In the genomic region with DNA sequence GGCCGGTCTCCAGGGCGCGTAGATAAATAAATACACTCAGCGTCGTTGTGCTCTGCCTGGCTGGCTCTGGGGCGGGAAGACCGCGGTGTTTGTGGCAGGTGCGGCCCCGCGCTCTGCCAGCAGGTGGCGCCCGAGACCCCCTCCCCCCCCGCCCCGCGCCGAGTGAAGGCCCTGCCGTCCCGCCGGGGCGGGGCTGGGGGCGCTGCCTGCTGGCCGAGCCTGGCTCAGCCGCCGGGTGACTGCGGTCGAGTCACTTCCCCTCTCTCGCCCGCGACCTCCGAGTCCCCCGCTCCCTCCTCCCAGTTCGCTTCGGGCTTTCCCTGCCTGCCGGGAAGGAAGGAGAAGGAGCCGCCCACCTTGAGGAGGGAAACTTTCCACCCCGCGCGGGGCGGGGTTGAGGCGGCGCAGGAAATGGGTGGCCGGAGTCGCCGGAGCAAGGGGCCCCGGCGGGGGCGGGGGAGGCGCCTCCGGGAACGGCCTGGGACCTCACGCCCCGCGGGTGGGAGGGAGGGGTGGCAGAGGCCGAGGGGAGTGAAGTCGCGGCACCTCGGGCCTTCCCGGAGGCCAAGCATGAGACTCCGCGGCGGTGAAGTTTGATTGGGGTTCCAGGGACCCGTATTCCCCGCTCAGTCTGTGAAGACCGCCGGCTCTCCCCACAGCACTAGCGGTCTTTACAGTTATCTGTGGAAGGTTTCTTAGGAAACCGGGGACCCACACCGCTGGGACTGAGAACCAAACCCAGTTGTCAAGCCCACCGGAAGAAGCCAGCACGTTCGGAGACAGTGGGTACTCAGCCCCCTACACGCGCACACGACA, we compare ENCODE assay signal across 1 cellular context.
TF ChIP-seq lines count a peak whose summit lies in the region.

No MANE protein-coding gene starts in this region.

TF ChIP-seq in GM12878, 131 proteins besides CTCF, POLR2A, EP300 and RAD21 (continues in another document):
- TF ChIP-seq PAX8 (IDR thresholded peaks at IDR 0.05) = no peak
- TF ChIP-seq, protein P1, sequence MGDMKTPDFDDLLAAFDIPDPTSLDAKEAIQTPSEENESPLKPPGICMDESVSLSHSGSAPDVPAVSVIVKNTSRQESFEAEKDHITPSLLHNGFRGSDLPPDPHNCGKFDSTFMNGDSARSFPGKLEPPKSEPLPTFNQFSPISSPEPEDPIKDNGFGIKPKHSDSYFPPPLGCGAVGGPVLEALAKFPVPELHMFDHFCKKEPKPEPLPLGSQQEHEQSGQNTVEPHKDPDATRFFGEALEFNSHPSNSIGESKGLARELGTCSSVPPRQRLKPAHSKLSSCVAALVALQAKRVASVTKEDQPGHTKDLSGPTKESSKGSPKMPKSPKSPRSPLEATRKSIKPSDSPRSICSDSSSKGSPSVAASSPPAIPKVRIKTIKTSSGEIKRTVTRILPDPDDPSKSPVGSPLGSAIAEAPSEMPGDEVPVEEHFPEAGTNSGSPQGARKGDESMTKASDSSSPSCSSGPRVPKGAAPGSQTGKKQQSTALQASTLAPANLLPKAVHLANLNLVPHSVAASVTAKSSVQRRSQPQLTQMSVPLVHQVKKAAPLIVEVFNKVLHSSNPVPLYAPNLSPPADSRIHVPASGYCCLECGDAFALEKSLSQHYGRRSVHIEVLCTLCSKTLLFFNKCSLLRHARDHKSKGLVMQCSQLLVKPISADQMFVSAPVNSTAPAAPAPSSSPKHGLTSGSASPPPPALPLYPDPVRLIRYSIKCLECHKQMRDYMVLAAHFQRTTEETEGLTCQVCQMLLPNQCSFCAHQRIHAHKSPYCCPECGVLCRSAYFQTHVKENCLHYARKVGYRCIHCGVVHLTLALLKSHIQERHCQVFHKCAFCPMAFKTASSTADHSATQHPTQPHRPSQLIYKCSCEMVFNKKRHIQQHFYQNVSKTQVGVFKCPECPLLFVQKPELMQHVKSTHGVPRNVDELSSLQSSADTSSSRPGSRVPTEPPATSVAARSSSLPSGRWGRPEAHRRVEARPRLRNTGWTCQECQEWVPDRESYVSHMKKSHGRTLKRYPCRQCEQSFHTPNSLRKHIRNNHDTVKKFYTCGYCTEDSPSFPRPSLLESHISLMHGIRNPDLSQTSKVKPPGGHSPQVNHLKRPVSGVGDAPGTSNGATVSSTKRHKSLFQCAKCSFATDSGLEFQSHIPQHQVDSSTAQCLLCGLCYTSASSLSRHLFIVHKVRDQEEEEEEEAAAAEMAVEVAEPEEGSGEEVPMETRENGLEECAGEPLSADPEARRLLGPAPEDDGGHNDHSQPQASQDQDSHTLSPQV (IDR thresholded peaks at IDR 0.05) = peak; percentile 80; the same call in 1 of the 2 replicates
- no peak; the same call in 1 of the 2 replicates for TF ChIP-seq ZNF207 (IDR thresholded peaks at IDR 0.05; ENCODE audit: borderline replicate concordance)
- TF ChIP-seq SUPT20H (IDR thresholded peaks at IDR 0.05; ENCODE audit: borderline replicate concordance, control insufficient read depth, low read depth, low read length) = no peak
- TF ChIP-seq, protein P2, sequence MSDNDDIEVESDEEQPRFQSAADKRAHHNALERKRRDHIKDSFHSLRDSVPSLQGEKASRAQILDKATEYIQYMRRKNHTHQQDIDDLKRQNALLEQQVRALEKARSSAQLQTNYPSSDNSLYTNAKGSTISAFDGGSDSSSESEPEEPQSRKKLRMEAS (IDR thresholded peaks at IDR 0.05; ENCODE audit: low read depth, low read length) = peak; percentile 34; the same call in 1 of the 2 replicates
- TF ChIP-seq JUND (IDR thresholded peaks at IDR 0.05; ENCODE audit: low read depth, low read length) = no peak
- no peak for TF ChIP-seq ZNF622 (IDR thresholded peaks at IDR 0.05)
- TF ChIP-seq TCF12 (IDR thresholded peaks at IDR 0.05; ENCODE audit: low read depth, low read length) = 0 out of 2 replicates have a peak, but pooled peaks have one; percentile 67
- TF ChIP-seq TBL1XR1 (IDR thresholded peaks at IDR 0.05; ENCODE audit: low read depth, low read length) = peak; percentile 69
- TF ChIP-seq BHLHE40 (IDR thresholded peaks at IDR 0.05; ENCODE audit: borderline replicate concordance in 1 of 2, low read depth in 2 of 2, low read length in 1 of 2) = peak; percentile 80 to 92
- no peak for TF ChIP-seq CHD1 (IDR thresholded peaks at IDR 0.05; ENCODE audit: low read depth, low read length)
- no peak for TF ChIP-seq HDAC6 (IDR thresholded peaks at IDR 0.05; ENCODE audit: unreplicated experiment)
- 0 out of 2 replicates have a peak, but pooled peaks have one; percentile 35 for TF ChIP-seq ZBED1 (IDR thresholded peaks at IDR 0.05; ENCODE audit: borderline replicate concordance)
- no peak for TF ChIP-seq ASH2L (IDR thresholded peaks at IDR 0.05; ENCODE audit: borderline replicate concordance, low read depth)
- peak; percentile 75; the same call in 1 of the 2 replicates for TF ChIP-seq ZNF24 (IDR thresholded peaks at IDR 0.05)
- TF ChIP-seq JUNB (IDR thresholded peaks at IDR 0.05) = no peak
- TF ChIP-seq, protein P3, sequence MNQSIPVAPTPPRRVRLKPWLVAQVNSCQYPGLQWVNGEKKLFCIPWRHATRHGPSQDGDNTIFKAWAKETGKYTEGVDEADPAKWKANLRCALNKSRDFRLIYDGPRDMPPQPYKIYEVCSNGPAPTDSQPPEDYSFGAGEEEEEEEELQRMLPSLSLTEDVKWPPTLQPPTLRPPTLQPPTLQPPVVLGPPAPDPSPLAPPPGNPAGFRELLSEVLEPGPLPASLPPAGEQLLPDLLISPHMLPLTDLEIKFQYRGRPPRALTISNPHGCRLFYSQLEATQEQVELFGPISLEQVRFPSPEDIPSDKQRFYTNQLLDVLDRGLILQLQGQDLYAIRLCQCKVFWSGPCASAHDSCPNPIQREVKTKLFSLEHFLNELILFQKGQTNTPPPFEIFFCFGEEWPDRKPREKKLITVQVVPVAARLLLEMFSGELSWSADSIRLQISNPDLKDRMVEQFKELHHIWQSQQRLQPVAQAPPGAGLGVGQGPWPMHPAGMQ (IDR thresholded peaks at IDR 0.05; ENCODE audit: borderline replicate concordance) = no peak
- TF ChIP-seq, protein P4, sequence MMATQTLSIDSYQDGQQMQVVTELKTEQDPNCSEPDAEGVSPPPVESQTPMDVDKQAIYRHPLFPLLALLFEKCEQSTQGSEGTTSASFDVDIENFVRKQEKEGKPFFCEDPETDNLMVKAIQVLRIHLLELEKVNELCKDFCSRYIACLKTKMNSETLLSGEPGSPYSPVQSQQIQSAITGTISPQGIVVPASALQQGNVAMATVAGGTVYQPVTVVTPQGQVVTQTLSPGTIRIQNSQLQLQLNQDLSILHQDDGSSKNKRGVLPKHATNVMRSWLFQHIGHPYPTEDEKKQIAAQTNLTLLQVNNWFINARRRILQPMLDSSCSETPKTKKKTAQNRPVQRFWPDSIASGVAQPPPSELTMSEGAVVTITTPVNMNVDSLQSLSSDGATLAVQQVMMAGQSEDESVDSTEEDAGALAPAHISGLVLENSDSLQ (IDR thresholded peaks at IDR 0.05) = no peak
- TF ChIP-seq, protein P5, sequence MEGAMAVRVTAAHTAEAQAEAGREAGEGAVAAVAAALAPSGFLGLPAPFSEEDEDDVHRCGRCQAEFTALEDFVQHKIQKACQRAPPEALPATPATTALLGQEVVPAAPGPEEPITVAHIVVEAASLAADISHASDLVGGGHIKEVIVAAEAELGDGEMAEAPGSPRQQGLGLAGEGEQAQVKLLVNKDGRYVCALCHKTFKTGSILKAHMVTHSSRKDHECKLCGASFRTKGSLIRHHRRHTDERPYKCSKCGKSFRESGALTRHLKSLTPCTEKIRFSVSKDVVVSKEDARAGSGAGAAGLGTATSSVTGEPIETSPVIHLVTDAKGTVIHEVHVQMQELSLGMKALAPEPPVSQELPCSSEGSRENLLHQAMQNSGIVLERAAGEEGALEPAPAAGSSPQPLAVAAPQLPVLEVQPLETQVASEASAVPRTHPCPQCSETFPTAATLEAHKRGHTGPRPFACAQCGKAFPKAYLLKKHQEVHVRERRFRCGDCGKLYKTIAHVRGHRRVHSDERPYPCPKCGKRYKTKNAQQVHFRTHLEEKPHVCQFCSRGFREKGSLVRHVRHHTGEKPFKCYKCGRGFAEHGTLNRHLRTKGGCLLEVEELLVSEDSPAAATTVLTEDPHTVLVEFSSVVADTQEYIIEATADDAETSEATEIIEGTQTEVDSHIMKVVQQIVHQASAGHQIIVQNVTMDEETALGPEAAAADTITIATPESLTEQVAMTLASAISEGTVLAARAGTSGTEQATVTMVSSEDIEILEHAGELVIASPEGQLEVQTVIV (IDR thresholded peaks at IDR 0.05; ENCODE audit: borderline replicate concordance, partially characterized antibody) = no peak
- TF ChIP-seq, protein P6, sequence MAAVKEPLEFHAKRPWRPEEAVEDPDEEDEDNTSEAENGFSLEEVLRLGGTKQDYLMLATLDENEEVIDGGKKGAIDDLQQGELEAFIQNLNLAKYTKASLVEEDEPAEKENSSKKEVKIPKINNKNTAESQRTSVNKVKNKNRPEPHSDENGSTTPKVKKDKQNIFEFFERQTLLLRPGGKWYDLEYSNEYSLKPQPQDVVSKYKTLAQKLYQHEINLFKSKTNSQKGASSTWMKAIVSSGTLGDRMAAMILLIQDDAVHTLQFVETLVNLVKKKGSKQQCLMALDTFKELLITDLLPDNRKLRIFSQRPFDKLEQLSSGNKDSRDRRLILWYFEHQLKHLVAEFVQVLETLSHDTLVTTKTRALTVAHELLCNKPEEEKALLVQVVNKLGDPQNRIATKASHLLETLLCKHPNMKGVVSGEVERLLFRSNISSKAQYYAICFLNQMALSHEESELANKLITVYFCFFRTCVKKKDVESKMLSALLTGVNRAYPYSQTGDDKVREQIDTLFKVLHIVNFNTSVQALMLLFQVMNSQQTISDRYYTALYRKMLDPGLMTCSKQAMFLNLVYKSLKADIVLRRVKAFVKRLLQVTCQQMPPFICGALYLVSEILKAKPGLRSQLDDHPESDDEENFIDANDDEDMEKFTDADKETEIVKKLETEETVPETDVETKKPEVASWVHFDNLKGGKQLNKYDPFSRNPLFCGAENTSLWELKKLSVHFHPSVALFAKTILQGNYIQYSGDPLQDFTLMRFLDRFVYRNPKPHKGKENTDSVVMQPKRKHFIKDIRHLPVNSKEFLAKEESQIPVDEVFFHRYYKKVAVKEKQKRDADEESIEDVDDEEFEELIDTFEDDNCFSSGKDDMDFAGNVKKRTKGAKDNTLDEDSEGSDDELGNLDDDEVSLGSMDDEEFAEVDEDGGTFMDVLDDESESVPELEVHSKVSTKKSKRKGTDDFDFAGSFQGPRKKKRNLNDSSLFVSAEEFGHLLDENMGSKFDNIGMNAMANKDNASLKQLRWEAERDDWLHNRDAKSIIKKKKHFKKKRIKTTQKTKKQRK (IDR thresholded peaks at IDR 0.05; ENCODE audit: low read depth, low read length) = no peak
- TF ChIP-seq, protein P7, sequence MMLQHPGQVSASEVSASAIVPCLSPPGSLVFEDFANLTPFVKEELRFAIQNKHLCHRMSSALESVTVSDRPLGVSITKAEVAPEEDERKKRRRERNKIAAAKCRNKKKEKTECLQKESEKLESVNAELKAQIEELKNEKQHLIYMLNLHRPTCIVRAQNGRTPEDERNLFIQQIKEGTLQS (IDR thresholded peaks at IDR 0.05; ENCODE audit: borderline replicate concordance, extremely low read depth, low read depth, low read length) = no peak
- no peak for TF ChIP-seq POLR2AphosphoS2 (IDR thresholded peaks at IDR 0.05; ENCODE audit: low read depth, low read length)
- TF ChIP-seq, protein P8, sequence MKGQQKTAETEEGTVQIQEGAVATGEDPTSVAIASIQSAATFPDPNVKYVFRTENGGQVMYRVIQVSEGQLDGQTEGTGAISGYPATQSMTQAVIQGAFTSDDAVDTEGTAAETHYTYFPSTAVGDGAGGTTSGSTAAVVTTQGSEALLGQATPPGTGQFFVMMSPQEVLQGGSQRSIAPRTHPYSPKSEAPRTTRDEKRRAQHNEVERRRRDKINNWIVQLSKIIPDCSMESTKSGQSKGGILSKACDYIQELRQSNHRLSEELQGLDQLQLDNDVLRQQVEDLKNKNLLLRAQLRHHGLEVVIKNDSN (IDR thresholded peaks at IDR 0.05; ENCODE audit: borderline replicate concordance, extremely low read length, insufficient read depth, low read depth, low read length) = no peak
- TF ChIP-seq RBBP5 (conservative IDR thresholded peaks at IDR 0.05) = no peak
- TF ChIP-seq GATAD2B (conservative IDR thresholded peaks at IDR 0.05; ENCODE audit: low read depth) = peak; percentile 95
- TF ChIP-seq TAF1 (IDR thresholded peaks at IDR 0.05; ENCODE audit: borderline replicate concordance, low read depth, low read length) = 0 out of 2 replicates have a peak, but pooled peaks have one; percentile 17
- TF ChIP-seq, protein P9, sequence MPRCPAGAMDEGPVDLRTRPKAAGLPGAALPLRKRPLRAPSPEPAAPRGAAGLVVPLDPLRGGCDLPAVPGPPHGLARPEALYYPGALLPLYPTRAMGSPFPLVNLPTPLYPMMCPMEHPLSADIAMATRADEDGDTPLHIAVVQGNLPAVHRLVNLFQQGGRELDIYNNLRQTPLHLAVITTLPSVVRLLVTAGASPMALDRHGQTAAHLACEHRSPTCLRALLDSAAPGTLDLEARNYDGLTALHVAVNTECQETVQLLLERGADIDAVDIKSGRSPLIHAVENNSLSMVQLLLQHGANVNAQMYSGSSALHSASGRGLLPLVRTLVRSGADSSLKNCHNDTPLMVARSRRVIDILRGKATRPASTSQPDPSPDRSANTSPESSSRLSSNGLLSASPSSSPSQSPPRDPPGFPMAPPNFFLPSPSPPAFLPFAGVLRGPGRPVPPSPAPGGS (IDR thresholded peaks at IDR 0.05; ENCODE audit: borderline replicate concordance, insufficient read depth, low read depth, low read length, poor library complexity, severe bottlenecking) = peak; percentile 68
- TF ChIP-seq ATF7 (IDR thresholded peaks at IDR 0.05; ENCODE audit: low read depth) = 0 out of 2 replicates have a peak, but pooled peaks have one; percentile 13
- no peak for TF ChIP-seq SMAD5 (IDR thresholded peaks at IDR 0.05; ENCODE audit: low read depth)
- TF ChIP-seq KAT2A (conservative IDR thresholded peaks at IDR 0.05; ENCODE audit: control insufficient read depth, low read depth, low read length) = no peak
- no peak for TF ChIP-seq CREB1 (IDR thresholded peaks at IDR 0.05; ENCODE audit: low read depth)
- no peak for TF ChIP-seq RELA (IDR thresholded peaks at IDR 0.05; ENCODE audit: borderline replicate concordance, partially characterized antibody)
- no peak; the same call in none of the 2 replicates for TF ChIP-seq YY1 (IDR thresholded peaks at IDR 0.05; ENCODE audit: low read depth, low read length)
- TF ChIP-seq SMC3 (IDR thresholded peaks at IDR 0.05; ENCODE audit: borderline replicate concordance, low read length) = peak; percentile 73
- peak in 1 of 2 experiments; percentile 88; a peak in 2 of 3 replicates for TF ChIP-seq EGR1 (IDR thresholded peaks at IDR 0.05; ENCODE audit: borderline replicate concordance in 1 of 2, low read depth in 2 of 2, low read length in 2 of 2)
- TF ChIP-seq BRCA1 (IDR thresholded peaks at IDR 0.05; ENCODE audit: low read depth, low read length) = no peak
- peak; percentile 89 for TF ChIP-seq NR2F1 (conservative IDR thresholded peaks at IDR 0.05)
- no peak for TF ChIP-seq KDM1A (IDR thresholded peaks at IDR 0.05; ENCODE audit: borderline replicate concordance)
- no peak for TF ChIP-seq SMAD1 (IDR thresholded peaks at IDR 0.05; ENCODE audit: low read depth, partially characterized antibody)
- peak; percentile 37; the same call in 1 of the 2 replicates for TF ChIP-seq MTA2 (IDR thresholded peaks at IDR 0.05; ENCODE audit: low read depth)
- TF ChIP-seq MTA3 (IDR thresholded peaks at IDR 0.05; ENCODE audit: borderline replicate concordance, low read length) = no peak
- no peak for TF ChIP-seq ZNF274 (IDR thresholded peaks at IDR 0.05; ENCODE audit: insufficient read depth, insufficient read length)
